Comparison of ENCODE assay signal across 10 cellular contexts in genomic region chr3:25156526-25157075, GRCh38.
DNase-seq lines count a peak whose midpoint lies in the region; TF ChIP-seq lines count a peak whose summit lies in the region.
"Had no signal": no experiment of that assay in that cellular context is flagged by ENCODE, and none has a peak within 500 bp of the region (broad histone marks: within the 10 kb centered on the region; RNA-seq: fewer than 3 reads in every experiment).

No MANE protein-coding gene starts in this region.

- peak overlapping the region; percentile 60 for H3K18ac ChIP-seq in mesendoderm (ENCODE audit: low read length)

- no peaks in the 10 kb centered on the region for H3K79me2 ChIP-seq in mesendoderm (ENCODE audit: control insufficient read depth, insufficient read depth, low read length)

- no peak overlapping the region for H2BK120ac ChIP-seq in mesendoderm (ENCODE audit: low read depth, low read length)

- H3K4ac ChIP-seq in mesendoderm (ENCODE audit: low read depth, low read length), result no peak overlapping the region

- H3K9me3 ChIP-seq in vagina, result no peaks in the 10 kb centered on the region

- H3K4me3 ChIP-seq in epithelial cell of esophagus (ENCODE audit: low read length) (no peak overlapping the region), mesendoderm (ENCODE audit: low read length) (no peak overlapping the region), vagina (no peak overlapping the region)
- H3K4me3 ChIP-seq: spleen had no signal

- H2BK15ac ChIP-seq in mesendoderm (replicated peaks; ENCODE audit: low read depth), result no peak overlapping the region

- DNase-seq in A172 (ENCODE audit: low spot score) (peak; percentile 84), M059J (ENCODE audit: low read depth) (peak; percentile 83), epithelial cell of esophagus (ENCODE audit: low read depth) (peak; percentile 32), mesendoderm (peak; percentile 78), NCI-H748 (lab: John Stamatoyannopoulos, UW; ENCODE audit: unreplicated experiment) (no peak), vagina (ENCODE audit: extremely low spot score in 2 of 2) (no peak), ecto neural progenitor cell (ENCODE audit: low spot score) (no peak)
- DNase-seq in activated effector memory CD4-positive, alpha-beta T cell treated with Interleukin-2 at 50 U/mL for 16 hours, result no peak
- DNase-seq: AML-193, spleen had no signal

- no peak for TF ChIP-seq CTCF in epithelial cell of esophagus (IDR thresholded peaks at IDR 0.05; ENCODE audit: insufficient read depth, low read depth, low read length, missing control alignments)
- TF ChIP-seq CTCF in vagina (IDR thresholded peaks at IDR 0.05), result no peak

- H4K5ac ChIP-seq in mesendoderm (ENCODE audit: low read length), result no peak overlapping the region

- no peak overlapping the region for H3K9ac ChIP-seq in mesendoderm (ENCODE audit: low read length)

- no CpG with 5 or more reads among the region's 5 CpGs for WGBS in mesendoderm (ENCODE audit: extremely low coverage, insufficient coverage, low lambda C conversion rate)

- no peak overlapping the region for H3K4me2 ChIP-seq in mesendoderm (ENCODE audit: low read length)

- peak overlapping the region; percentile 44 for H3K56ac ChIP-seq in mesendoderm (ENCODE audit: low read length)

- no peak overlapping the region for H3K23ac ChIP-seq in mesendoderm (ENCODE audit: low read length)

- H3K4me1 ChIP-seq in mesendoderm (ENCODE audit: control insufficient read depth, low read depth, low read length) (peaks cover 2% of the 10 kb centered on the region), vagina (no peaks in the 10 kb centered on the region)
- H3K4me1 ChIP-seq: spleen had no signal

- H2AK5ac ChIP-seq in mesendoderm (ENCODE audit: low read length), result no peak overlapping the region

- H3K27me3 ChIP-seq in mesendoderm (ENCODE audit: insufficient read depth, low read length, poor library complexity) (no peaks in the 10 kb centered on the region), vagina (no peaks in the 10 kb centered on the region)
- H3K27me3 ChIP-seq: spleen had no signal

- H4K8ac ChIP-seq in mesendoderm (ENCODE audit: low read depth, low read length), result no peak overlapping the region

- H3K36me3 ChIP-seq in mesendoderm (ENCODE audit: control insufficient read depth, insufficient read depth, low read length) (no peaks in the 10 kb centered on the region), vagina (no peaks in the 10 kb centered on the region)
- H3K36me3 ChIP-seq: spleen had no signal

- intact Hi-C loops in vagina (cut with DNase I), result no loop called here

- TF ChIP-seq POLR2A in vagina (IDR thresholded peaks at IDR 0.05), result no peak

- H2BK5ac ChIP-seq in mesendoderm (ENCODE audit: low read length), result no peak overlapping the region

- no peaks in the 10 kb centered on the region for H3K79me1 ChIP-seq in mesendoderm (ENCODE audit: low read length)

- H3K27ac ChIP-seq in mesendoderm (ENCODE audit: low read depth, low read length) (peak overlapping the region; percentile 61), vagina (no peak overlapping the region)

Comparison
In these comparisons a context has a peak if more than half of its experiments do, and no peak if none do; other contexts are left out.
1. DNase-seq: peak in A172 (single experiment), M059J (single experiment), epithelial cell of esophagus (single experiment) and mesendoderm (single experiment); none in NCI-H748 (single experiment), vagina (0 of 2), activated effector memory CD4-positive, alpha-beta T cell treated with Interleukin-2 at 50 U/mL for 16 hours (single experiment) and ecto neural progenitor cell (single experiment).